In the genomic region with DNA sequence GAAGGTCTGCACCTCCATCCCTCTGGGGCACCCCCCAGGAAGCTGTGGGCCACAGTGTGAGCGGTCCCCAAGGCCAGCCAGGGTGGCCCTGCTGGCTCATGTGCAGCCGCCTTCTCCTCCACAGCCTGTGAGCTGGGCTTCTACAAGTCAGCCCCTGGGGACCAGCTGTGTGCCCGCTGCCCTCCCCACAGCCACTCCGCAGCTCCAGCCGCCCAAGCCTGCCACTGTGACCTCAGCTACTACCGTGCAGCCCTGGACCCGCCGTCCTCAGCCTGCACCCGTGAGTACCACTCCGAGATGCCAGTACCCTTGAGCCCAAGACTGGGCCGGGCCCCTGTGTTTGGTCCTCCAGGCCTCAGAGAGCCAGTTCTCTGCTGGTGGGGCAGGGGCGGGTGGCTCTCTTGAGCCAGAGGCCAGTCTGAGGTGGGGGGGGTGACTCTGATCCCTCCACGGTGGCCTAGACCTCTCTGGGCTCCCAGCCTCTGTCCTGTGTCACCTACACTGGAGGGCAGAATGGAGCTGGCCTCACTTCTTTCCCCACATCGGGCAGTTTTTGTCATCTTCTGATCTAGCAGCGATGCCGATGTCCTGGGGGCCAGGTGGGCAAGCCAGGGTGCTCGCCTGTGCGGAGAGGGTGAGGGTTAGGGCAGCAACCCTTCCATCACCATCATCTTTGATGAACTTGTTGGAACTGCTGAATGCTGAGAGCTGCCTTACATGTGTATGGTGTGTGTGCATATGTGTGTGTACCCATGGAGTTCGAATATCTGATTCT, we compare ENCODE assay signal across 23 cellular contexts. TPM values are rescaled to one million over a fixed set of nuclear protein-coding genes. Genes with fewer than 3 reads are reported as not detected.
DNase-seq lines count a peak whose midpoint lies in the region; ATAC-seq, FAIRE-seq and TF ChIP-seq lines count a peak whose summit lies in the region.
"Had no signal": no experiment of that assay in that cellular context is flagged by ENCODE, and none has a peak within 500 bp of the region (broad histone marks: within the 10 kb centered on the region; RNA-seq: fewer than 3 reads in every experiment).

No MANE protein-coding gene starts in this region.

- H3K9me1 ChIP-seq in IMR-90 (ENCODE audit: insufficient read depth, low read length) = no peaks in the 10 kb centered on the region

- no peak overlapping the region for H3K23ac ChIP-seq in IMR-90 (ENCODE audit: low read depth, low read length)

- H4K91ac ChIP-seq in IMR-90 (ENCODE audit: insufficient read depth, low read depth, low read length) = no peak overlapping the region

- H4K5ac ChIP-seq in IMR-90 (ENCODE audit: low read depth, low read length) = no peak overlapping the region

- H3K9ac ChIP-seq in BLaER1 (no peak overlapping the region), IMR-90 (ENCODE audit: low read depth, low read length) (no peak overlapping the region), kidney (ENCODE audit: low read length in 2 of 2) (no peak overlapping the region)

- FAIRE-seq in kidney (lab: Jason Lieb, UNC) = no peak
- FAIRE-seq: A549, G401.6, GM12892, H54 had no signal

- TF ChIP-seq CTCF in IMR-90 (conservative IDR thresholded peaks at IDR 0.05; ENCODE audit: low read depth, low read length) (no peak), kidney (IDR thresholded peaks at IDR 0.05; ENCODE audit: borderline replicate concordance, extremely low read depth, insufficient read depth) (no peak)

- DNase-seq in IMR-90 (no peak), kidney (peak; percentile 48), T1000 (lab: John Stamatoyannopoulos, UW) (no peak), mesenteric fat pad (ENCODE audit: low spot score) (no peak)
- DNase-seq: 8988T; ACHN; AML-193; BE2C; Caco-2; CD4-positive, CD25-positive, alpha-beta regulatory T cell; CD8-positive, alpha-beta T cell; DMS153; DND-41; GOT3; HFFc6 had no signal

- no peak overlapping the region for H2AK5ac ChIP-seq in IMR-90 (ENCODE audit: low read depth, low read length)

- in situ Hi-C loops in IMR-90 (cut with MboI; ENCODE audit: low sequenced_read_pairs) = no loop called here

- H3K18ac ChIP-seq in IMR-90 (ENCODE audit: low read depth, low read length) = no peak overlapping the region

- H2BK120ac ChIP-seq in IMR-90 (ENCODE audit: low read depth, low read length) = no peak overlapping the region

- no peak overlapping the region for H3K14ac ChIP-seq in IMR-90 (replicated peaks; ENCODE audit: low read depth, low read length)

- no peak overlapping the region for H3K4ac ChIP-seq in IMR-90 (ENCODE audit: low read depth, low read length)

- no peaks in the 10 kb centered on the region for H3K79me1 ChIP-seq in IMR-90 (ENCODE audit: low read depth in 1 of 2, low read length in 2 of 2)

- H3K9me3 ChIP-seq in BLaER1 (no peaks in the 10 kb centered on the region), IMR-90 (ENCODE audit: control insufficient read depth, insufficient read depth, low read length) (no peaks in the 10 kb centered on the region), kidney (ENCODE audit: control insufficient read depth in 1 of 2, low read length in 2 of 2) (no peaks in the 10 kb centered on the region)
- H3K9me3 ChIP-seq: A549, BE2C, Caco-2, HAP-1 had no signal

- H3K36me3 ChIP-seq in BLaER1 (no peaks in the 10 kb centered on the region), IMR-90 (ENCODE audit: control insufficient read depth, insufficient read depth, low read length) (no peaks in the 10 kb centered on the region), kidney (ENCODE audit: control insufficient read depth in 1 of 2, insufficient read depth in 2 of 2, low read length in 2 of 2) (no peaks in the 10 kb centered on the region)
- H3K36me3 ChIP-seq: BE2C, HAP-1 had no signal

- H3K56ac ChIP-seq in IMR-90 (ENCODE audit: extremely low read depth, insufficient read depth, low read length) = no peak overlapping the region

- 80% methylated on average over 1 of the region's 19 CpGs; no CpG with 5 or more reads in 1 of the 2 experiments for WGBS in IMR-90 (ENCODE audit: extremely low coverage in 2 of 2, insufficient read length in 1 of 2), 2 experiments

- ATAC-seq in IMR-90 (ENCODE audit: low read depth) (no peak), GM18909 (IDR thresholded peaks at IDR 0.05; ENCODE audit: poor library complexity, unreplicated experiment) (no peak)
- ATAC-seq: A549; CD8-positive, alpha-beta T cell had no signal

- H4K20me1 ChIP-seq in BLaER1 = no peaks in the 10 kb centered on the region; the same call in 1 of the 2 replicates
- H4K20me1 ChIP-seq in IMR-90 (ENCODE audit: insufficient read depth, low read length) = no peaks in the 10 kb centered on the region

- POLR2A ChIA-PET in IMR-90 (lab: Charles Lee; ENCODE audit: unreplicated experiment) = no interaction called here

- no TSS peak for BruUV-seq in IMR-90 (replicated peaks; lab: Mats Ljungman, UMichigan)

- peak overlapping the region; percentile 46 for H2AFZ ChIP-seq in IMR-90 (replicated peaks; ENCODE audit: low read length, poor library complexity)

- dilution Hi-C loops in IMR-90 (cut with HindIII; ENCODE audit: low sequenced_read_pairs, unreplicated experiment) = no loop called here

- H3K4me2 ChIP-seq in BLaER1 (peak overlapping the region; percentile 47), IMR-90 (ENCODE audit: low read depth, low read length) (no peak overlapping the region)
- H3K4me2 ChIP-seq: A549 had no signal

- intact Hi-C loops in IMR-90 (cut with micrococcal nuclease) = no loop called here
- intact Hi-C loops in kidney (cut with DNase I) = no loop called here

- H3K27ac ChIP-seq in BLaER1 (no peak overlapping the region), IMR-90 (ENCODE audit: insufficient read depth, low read length) (no peak overlapping the region), kidney (ENCODE audit: low read depth in 2 of 2, low read length in 2 of 2) (no peak overlapping the region)
- H3K27ac ChIP-seq: A549, C4-2B had no signal

- H2BK20ac ChIP-seq in IMR-90 (ENCODE audit: low read depth, low read length) = no peak overlapping the region

- H2AK9ac ChIP-seq in IMR-90 (replicated peaks; ENCODE audit: low read depth, low read length, poor library complexity) = peak overlapping the region; percentile 47

- H2BK5ac ChIP-seq in IMR-90 (ENCODE audit: low read depth, low read length, poor library complexity, severe bottlenecking) = no peak overlapping the region

- H3K4me1 ChIP-seq in BLaER1 (peaks cover 22% of the 10 kb centered on the region), IMR-90 (ENCODE audit: control insufficient read depth, insufficient read depth, low read length) (no peaks in the 10 kb centered on the region), kidney (ENCODE audit: control insufficient read depth in 1 of 2, insufficient read depth in 1 of 2, low read depth in 1 of 2, low read length in 2 of 2) (no peaks in the 10 kb centered on the region)
- H3K4me1 ChIP-seq: A549, Caco-2, HAP-1 had no signal

- CTCF ChIA-PET in IMR-90 (lab: Yijun Ruan, JAX) = no interaction called here

- H3K4me3 ChIP-seq in BLaER1 (no peak overlapping the region), IMR-90 (ENCODE audit: insufficient read depth, low read depth, low read length) (no peak overlapping the region), kidney (ENCODE audit: low read length in 2 of 2) (no peak overlapping the region)
- H3K4me3 ChIP-seq: A549, HAP-1 had no signal

- H2BK15ac ChIP-seq in IMR-90 (ENCODE audit: low read depth, low read length) = no peak overlapping the region

- H4K8ac ChIP-seq in IMR-90 (ENCODE audit: low read depth in 2 of 2, low read length in 2 of 2) = no peak overlapping the region

- TF ChIP-seq POLR2A in IMR-90 (IDR thresholded peaks at IDR 0.05; ENCODE audit: low read depth, low read length) = no peak

- H3K27me3 ChIP-seq in BLaER1 (no peaks in the 10 kb centered on the region), IMR-90 (ENCODE audit: control insufficient read depth, insufficient read depth, low read length) (peaks cover 74% of the 10 kb centered on the region)
- H3K27me3 ChIP-seq: BE2C had no signal

- TF ChIP-seq RAD21 in IMR-90 (IDR thresholded peaks at IDR 0.05; ENCODE audit: low read length) = no peak

TF ChIP-seq in IMR-90, 13 proteins besides CTCF, POLR2A, EP300 and RAD21:
- TF ChIP-seq CEBPB (IDR thresholded peaks at IDR 0.05; ENCODE audit: low read depth, low read length) (no peak), MAZ (IDR thresholded peaks at IDR 0.05; ENCODE audit: borderline replicate concordance, low read depth, low read length) (no peak), MXI1 (IDR thresholded peaks at IDR 0.05; ENCODE audit: borderline replicate concordance, low read depth, low read length) (no peak), CHD1 (IDR thresholded peaks at IDR 0.05; ENCODE audit: low read depth, low read length) (no peak), NFE2L2 (IDR thresholded peaks at IDR 0.05; ENCODE audit: low read depth, low read length) (no peak)
- TF ChIP-seq, protein P1, sequence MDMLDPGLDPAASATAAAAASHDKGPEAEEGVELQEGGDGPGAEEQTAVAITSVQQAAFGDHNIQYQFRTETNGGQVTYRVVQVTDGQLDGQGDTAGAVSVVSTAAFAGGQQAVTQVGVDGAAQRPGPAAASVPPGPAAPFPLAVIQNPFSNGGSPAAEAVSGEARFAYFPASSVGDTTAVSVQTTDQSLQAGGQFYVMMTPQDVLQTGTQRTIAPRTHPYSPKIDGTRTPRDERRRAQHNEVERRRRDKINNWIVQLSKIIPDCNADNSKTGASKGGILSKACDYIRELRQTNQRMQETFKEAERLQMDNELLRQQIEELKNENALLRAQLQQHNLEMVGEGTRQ (IDR thresholded peaks at IDR 0.05; ENCODE audit: low read depth, low read length) = no peak

RNA-seq across cellular contexts. Expression of gene EPHA8, which starts 23.3 kb away (rescaled TPM):
- total RNA-seq in IMR-90 (2012; rRNA removed) = not detected in 2 replicates
- not detected in 2 replicates for polyA plus RNA-seq in IMR-90 (2012; rRNA removed)
- polyA plus RNA-seq in IMR-90 (2012; cell fraction: cytosol; rRNA removed) = not detected in 2 replicates
- polyA plus RNA-seq in IMR-90 (2012; cell fraction: nucleus; rRNA removed; ENCODE audit: low replicate concordance) = not detected in 2 replicates
- 0.09 TPM for total RNA-seq in kidney
- not detected for polyA plus RNA-seq in kidney (ENCODE audit: insufficient read depth, low read depth, low replicate concordance)
- total RNA-seq in mesenteric fat pad = not detected
- total RNA-seq: Caco-2; CD4-positive, CD25-positive, alpha-beta regulatory T cell; CD8-positive, alpha-beta T cell; HFFc6 had no signal
- polyA plus RNA-seq: A549; CD4-positive, CD25-positive, alpha-beta regulatory T cell had no signal

RNA-seq across cellular contexts. Expression of gene C1QA, which starts 49.9 kb away (rescaled TPM):
- not detected in 2 replicates for total RNA-seq in IMR-90 (2012; rRNA removed)
- not detected in 2 replicates for polyA plus RNA-seq in IMR-90 (2012; rRNA removed)
- not detected in 2 replicates for polyA plus RNA-seq in IMR-90 (2012; cell fraction: cytosol; rRNA removed)
- not detected in 2 replicates for polyA plus RNA-seq in IMR-90 (2012; cell fraction: nucleus; rRNA removed; ENCODE audit: low replicate concordance)
- total RNA-seq in kidney = 238 TPM
- 150 TPM for polyA plus RNA-seq in kidney (ENCODE audit: insufficient read depth, low read depth, low replicate concordance)
- total RNA-seq in mesenteric fat pad = 347 TPM
- total RNA-seq: Caco-2; CD4-positive, CD25-positive, alpha-beta regulatory T cell; CD8-positive, alpha-beta T cell; HFFc6 had no signal
- polyA plus RNA-seq: A549; CD4-positive, CD25-positive, alpha-beta regulatory T cell had no signal

RNA-seq across cellular contexts. Expression of gene C1QC, which starts 56.9 kb away (rescaled TPM):
- not detected in 2 replicates for total RNA-seq in IMR-90 (2012; rRNA removed)
- polyA plus RNA-seq in IMR-90 (2012; rRNA removed) = not detected in 2 replicates
- polyA plus RNA-seq in IMR-90 (2012; cell fraction: cytosol; rRNA removed) = not detected in 2 replicates
- not detected in 2 replicates for polyA plus RNA-seq in IMR-90 (2012; cell fraction: nucleus; rRNA removed; ENCODE audit: low replicate concordance)
- total RNA-seq in kidney = 287 TPM
- 57.4 TPM for polyA plus RNA-seq in kidney (ENCODE audit: insufficient read depth, low read depth, low replicate concordance)
- 491 TPM for total RNA-seq in mesenteric fat pad
- total RNA-seq: Caco-2; CD4-positive, CD25-positive, alpha-beta regulatory T cell; CD8-positive, alpha-beta T cell; HFFc6 had no signal
- polyA plus RNA-seq: A549; CD4-positive, CD25-positive, alpha-beta regulatory T cell had no signal

Comparison
In these comparisons a context has a peak if more than half of its experiments do, and no peak if none do; other contexts are left out.
1. RNA of gene C1QA, which starts 49.9 kb away (total RNA-seq): 347 TPM in mesenteric fat pad (single experiment) and 238 TPM in kidney (single experiment); not detected in IMR-90; every median in the first group is over 100 times any median in the second.
2. RNA of gene C1QC, which starts 56.9 kb away (total RNA-seq): 491 TPM in mesenteric fat pad (single experiment) and 287 TPM in kidney (single experiment); not detected in IMR-90; every median in the first group is over 100 times any median in the second.